20 cellular contexts compared by ENCODE assay signal in the genomic region with DNA sequence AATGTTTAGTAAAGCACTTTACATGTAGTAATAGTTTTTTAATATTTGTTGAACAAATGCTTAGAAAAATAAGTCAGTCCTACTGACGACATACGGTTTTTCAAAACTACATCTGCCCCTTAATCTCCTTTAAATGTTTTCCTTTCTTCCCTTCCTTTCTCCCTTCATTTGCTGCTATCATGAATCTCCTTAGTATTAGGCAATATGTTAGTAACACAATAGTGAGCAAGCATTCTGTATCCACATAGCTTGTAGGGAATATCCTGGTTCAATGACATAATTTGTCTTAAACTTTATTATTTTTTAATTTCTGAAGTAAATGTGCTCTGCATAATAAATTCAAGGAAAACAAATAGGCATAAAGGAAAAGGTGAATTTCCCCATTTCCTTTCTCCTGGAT.
"Had no signal": no experiment of that assay in that cellular context is flagged by ENCODE, and none has a peak within 500 bp of the region (broad histone marks: within the 10 kb centered on the region; RNA-seq: fewer than 3 reads in every experiment).

No MANE protein-coding gene starts in this region.

- H3K4me2 ChIP-seq: hepatocyte had no signal

- H3K27ac Mint-ChIP-seq: dendritic cell treated with granulocyte-macrophage colony-stimulating factor and Interleukin-4, amounts not matched to agents 40 ng/mL and 50 ng/mL, for 4 days; endodermal cell; naive thymus-derived CD8-positive, alpha-beta T cell; nephron progenitor cell; stimulated activated naive CD8-positive, alpha-beta T cell treated with anti-CD3 and anti-CD28 coated beads, Interleukin-15, amount 100 ng/mL, for 72 hours had no signal

- DNase-seq: heart left ventricle, left cardiac atrium, left lung, right cardiac atrium, upper lobe of right lung, uterus had no signal

- H3K9me3 ChIP-seq: colonic mucosa, prostate gland, upper lobe of right lung had no signal

- H3K4me3 Mint-ChIP-seq: dendritic cell treated with granulocyte-macrophage colony-stimulating factor and Interleukin-4, amounts not matched to agents 40 ng/mL and 50 ng/mL, for 4 days; endodermal cell; naive thymus-derived CD8-positive, alpha-beta T cell; nephron progenitor cell; stimulated activated naive CD8-positive, alpha-beta T cell treated with anti-CD3 and anti-CD28 coated beads, Interleukin-15, amount 100 ng/mL, for 72 hours had no signal

- H3K27me3 ChIP-seq: colonic mucosa, foreskin keratinocyte, gastroesophageal sphincter, heart left ventricle, hepatocyte, left lung, suprapubic skin, transverse colon, upper lobe of right lung, uterus had no signal

- H3K4me1 ChIP-seq: colonic mucosa, prostate gland, suprapubic skin, transverse colon, upper lobe of right lung, uterus had no signal

- H3K36me3 ChIP-seq: colonic mucosa, prostate gland, uterus had no signal

- H3K4me3 ChIP-seq: colonic mucosa, gastroesophageal sphincter, heart left ventricle, hepatocyte, left lung, prostate gland, suprapubic skin, transverse colon, upper lobe of right lung, uterus had no signal

- H3K27ac ChIP-seq: colonic mucosa, epithelial cell of prostate, foreskin keratinocyte, gastroesophageal sphincter, heart left ventricle, hepatocyte, left lung, prostate gland, suprapubic skin, transverse colon, upper lobe of right lung, uterus had no signal

- H2AFZ ChIP-seq: hepatocyte had no signal

- ATAC-seq: gastroesophageal sphincter had no signal

- H3K4me1 Mint-ChIP-seq: endodermal cell; naive thymus-derived CD8-positive, alpha-beta T cell; nephron progenitor cell had no signal

- FAIRE-seq: small intestine had no signal

- H3K27me3 Mint-ChIP-seq: dendritic cell treated with granulocyte-macrophage colony-stimulating factor and Interleukin-4, amounts not matched to agents 40 ng/mL and 50 ng/mL, for 4 days; naive thymus-derived CD8-positive, alpha-beta T cell; stimulated activated naive CD8-positive, alpha-beta T cell treated with anti-CD3 and anti-CD28 coated beads, Interleukin-15, amount 100 ng/mL, for 72 hours had no signal
